18 cellular contexts compared by ENCODE assay signal in genomic region chr20:20207291-20207690, GRCh38.
DNase-seq lines count a peak whose midpoint lies in the region; ATAC-seq and TF ChIP-seq lines count a peak whose summit lies in the region.
"Had no signal": no experiment of that assay in that cellular context is flagged by ENCODE, and none has a peak within 500 bp of the region (broad histone marks: within the 10 kb centered on the region; RNA-seq: fewer than 3 reads in every experiment).

No MANE protein-coding gene starts in this region.

- TF ChIP-seq CTCF in WTC11 (IDR thresholded peaks at IDR 0.05) = no peak
- TF ChIP-seq CTCF in natural killer cell (IDR thresholded peaks at IDR 0.05) = no peak

- no peak overlapping the region for H3K4me3 Mint-ChIP-seq in WTC11
- peak overlapping the region; percentile 73 for H3K4me3 Mint-ChIP-seq in natural killer cell
- H3K4me3 Mint-ChIP-seq: activated CD4-positive, alpha-beta memory T cell treated with anti-CD3 and anti-CD28 coated beads, Interleukin-2, amount 10 ng/mL, durations not matched to agents 7 days and 5 days; CD8-positive, alpha-beta T cell; nephron progenitor cell; stimulated activated naive CD8-positive, alpha-beta T cell treated with anti-CD3 and anti-CD28 coated beads, Interleukin-15, Interleukin-2, amounts not matched to agents 100 ng/mL and 50 ng/mL, for 24 hours had no signal

- H3K27ac Mint-ChIP-seq in WTC11 (no peak overlapping the region), natural killer cell (peak overlapping the region; percentile 92 to 93)
- H3K27ac Mint-ChIP-seq: activated CD4-positive, alpha-beta memory T cell treated with anti-CD3 and anti-CD28 coated beads, Interleukin-2, amount 10 ng/mL, durations not matched to agents 7 days and 5 days; CD8-positive, alpha-beta T cell; nephron progenitor cell; stimulated activated naive CD8-positive, alpha-beta T cell treated with anti-CD3 and anti-CD28 coated beads, Interleukin-15, Interleukin-2, amounts not matched to agents 100 ng/mL and 50 ng/mL, for 24 hours had no signal

- POLR2A ChIA-PET in WTC11 (lab: Charles Lee) = no interaction called here

- H3K27me3 Mint-ChIP-seq in WTC11 (ENCODE audit: low read depth) = no peaks in the 10 kb centered on the region
- no peaks in the 10 kb centered on the region for H3K27me3 Mint-ChIP-seq in natural killer cell (ENCODE audit: low read depth in 2 of 2)

- peak; percentile 16 for DNase-seq in DMS53 (lab: John Stamatoyannopoulos, UW)
- DNase-seq in DMS53 treated with DMSO at 0.1 percent for 48 hours (lab: John Stamatoyannopoulos, UW; ENCODE audit: unreplicated experiment) = no peak
- peak; percentile 45 for DNase-seq in NCI-H187 treated with DMSO at 0.1 percent for 48 hours (lab: John Stamatoyannopoulos, UW)
- DNase-seq in WTC11 (ENCODE audit: low spot score) = peak; percentile 35
- DNase-seq in natural killer cell = no peak
- no peak for DNase-seq in SKM-1 (lab: John Stamatoyannopoulos, UW; ENCODE audit: unreplicated experiment)
- DNase-seq in NCI-H2107 (lab: John Stamatoyannopoulos, UW) = no peak
- no peak for DNase-seq in NCI-H2171 treated with DMSO at 0.1 percent for 48 hours (lab: John Stamatoyannopoulos, UW)
- DNase-seq: activated CD4-positive, alpha-beta memory T cell treated with anti-CD3 and anti-CD28 coated beads, Interleukin-2, amount 10 ng/mL, durations not matched to agents 7 days and 5 days; adrenal gland; HCEC 1CT; heart left ventricle; lower lobe of right lung; NCI-H226; nephron progenitor cell had no signal

- H3K36me3 Mint-ChIP-seq in WTC11 (no peaks in the 10 kb centered on the region), natural killer cell (no peaks in the 10 kb centered on the region)
- H3K36me3 Mint-ChIP-seq: CD8-positive, alpha-beta T cell had no signal

- H3K9me3 Mint-ChIP-seq in WTC11 = no peaks in the 10 kb centered on the region
- H3K9me3 Mint-ChIP-seq in natural killer cell = no peaks in the 10 kb centered on the region
- H3K9me3 Mint-ChIP-seq: activated CD4-positive, alpha-beta memory T cell treated with anti-CD3 and anti-CD28 coated beads, Interleukin-2, amount 10 ng/mL, durations not matched to agents 7 days and 5 days; CD8-positive, alpha-beta T cell; nephron progenitor cell had no signal

- ATAC-seq in WTC11 (peak; percentile 96), natural killer cell (peak in 2 of 3 donors; percentile 1 to 3)
- ATAC-seq: lower lobe of right lung, Panc1 had no signal

- H3K4me1 Mint-ChIP-seq in WTC11 (peaks cover 48% of the 10 kb centered on the region), natural killer cell (peaks cover 68% of the 10 kb centered on the region in 2 donors)
- H3K4me1 Mint-ChIP-seq: activated CD4-positive, alpha-beta memory T cell treated with anti-CD3 and anti-CD28 coated beads, Interleukin-2, amount 10 ng/mL, durations not matched to agents 7 days and 5 days had no signal

- intact Hi-C loops in natural killer cell (cut with micrococcal nuclease) = loop anchor here (1.0 to 2.0 kb wide), 2 partner anchors 9 to 26 kb away; no protein-coding TSS in a partner anchor

- CTCF ChIA-PET in WTC11 (lab: Charles Lee) = interaction anchor here (1.1 to 3.7 kb wide), 5 partner anchors 17 to 387 kb away, joined by 3 to 16 read pairs (median 3); no protein-coding TSS in a partner anchor

TF ChIP-seq in WTC11, 78 proteins besides CTCF, POLR2A, EP300 and RAD21:
- TF ChIP-seq GRHL2 (CRISPR knock-in tag; IDR thresholded peaks at IDR 0.05; ENCODE audit: insufficient replicate concordance, severe bottlenecking) (no peak), NFYB (CRISPR knock-in tag; conservative IDR thresholded peaks at IDR 0.05; ENCODE audit: low read depth) (no peak), MAX (CRISPR knock-in tag; IDR thresholded peaks at IDR 0.05) (no peak), SMAD3 (CRISPR knock-in tag; IDR thresholded peaks at IDR 0.05; ENCODE audit: borderline replicate concordance) (no peak), SMAD4 (CRISPR knock-in tag; IDR thresholded peaks at IDR 0.05) (no peak), MXD4 (CRISPR knock-in tag; IDR thresholded peaks at IDR 0.05; ENCODE audit: borderline replicate concordance) (no peak)
- TF ChIP-seq, protein P1, sequence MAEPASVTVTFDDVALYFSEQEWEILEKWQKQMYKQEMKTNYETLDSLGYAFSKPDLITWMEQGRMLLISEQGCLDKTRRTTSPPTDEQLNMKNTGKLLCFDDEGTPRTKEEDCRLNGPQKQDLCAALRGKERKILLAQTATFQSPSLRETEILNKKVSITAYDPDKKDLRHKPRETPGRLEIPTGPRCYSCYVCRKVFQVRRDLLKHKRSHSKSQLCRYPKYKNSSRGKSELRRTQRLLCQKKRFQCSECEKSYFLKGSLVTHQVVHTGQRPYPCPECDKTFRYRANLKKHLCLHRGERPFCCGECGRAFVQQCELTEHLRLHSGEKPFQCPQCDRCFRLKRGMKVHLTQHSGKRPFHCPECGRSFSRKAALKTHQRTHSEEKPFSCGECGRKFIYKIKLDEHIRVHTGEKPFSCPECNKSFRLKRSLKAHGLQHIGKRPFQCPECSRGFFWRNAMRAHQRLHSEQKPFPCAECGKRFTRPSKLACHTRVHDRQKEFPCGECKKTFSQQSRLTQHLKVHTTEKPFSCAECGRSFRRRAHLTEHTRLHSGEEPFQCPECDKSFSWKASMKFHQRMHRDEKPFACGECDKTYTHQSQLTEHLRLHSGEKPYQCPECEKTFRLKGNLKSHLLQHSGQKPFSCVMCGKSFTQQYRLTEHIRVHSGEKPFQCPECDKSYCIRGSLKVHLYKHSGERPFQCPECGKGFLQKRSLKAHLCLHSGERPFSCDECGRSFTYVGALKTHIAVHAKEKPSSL (CRISPR knock-in tag; conservative IDR thresholded peaks at IDR 0.05) = no peak

Comparison
In these comparisons a context has a peak if more than half of its experiments do, and no peak if none do; other contexts are left out.
1. DNase-seq: peak in DMS53 (single experiment), NCI-H187 treated with DMSO at 0.1 percent for 48 hours (single experiment) and WTC11 (single experiment); none in DMS53 treated with DMSO at 0.1 percent for 48 hours (single experiment), natural killer cell (single experiment), SKM-1 (single experiment), NCI-H2107 (single experiment) and NCI-H2171 treated with DMSO at 0.1 percent for 48 hours (single experiment).